ENCODE assay signal across 8 cellular contexts in genomic region chr6:139474145-139475108, GRCh38.
DNase-seq lines count a peak whose midpoint lies in the region; ATAC-seq and TF ChIP-seq lines count a peak whose summit lies in the region.

No MANE protein-coding gene starts in this region.

- peak overlapping the region; percentile 46 for H3K27ac ChIP-seq in foreskin keratinocyte
- peak overlapping the region; percentile 26 for H3K27ac ChIP-seq in skeletal muscle tissue (ENCODE audit: low read depth, low read length)

- no peaks in the 10 kb centered on the region for H3K36me3 ChIP-seq in skeletal muscle tissue (ENCODE audit: control insufficient read depth in 3 of 3, insufficient read depth in 3 of 3, low read length in 3 of 3)

- peak; percentile 79 for DNase-seq in RPMI8226
- no peak for DNase-seq in foreskin keratinocyte
- DNase-seq in hepatic stellate cell (ENCODE audit: low spot score), result no peak
- no peak for DNase-seq in stimulated activated CD4-positive, alpha-beta T cell treated with anti-CD3 and anti-CD28 coated beads, Interleukin-4, amount 100 ng/mL, for 1 hour

- H3K27me3 ChIP-seq in foreskin keratinocyte (no peaks in the 10 kb centered on the region), skeletal muscle tissue (ENCODE audit: control insufficient read depth in 3 of 3, insufficient read depth in 3 of 3, low read length in 3 of 3) (no peaks in the 10 kb centered on the region)

- H3K4me1 ChIP-seq in foreskin keratinocyte, result peaks cover 6% of the 10 kb centered on the region
- H3K4me1 ChIP-seq in skeletal muscle tissue (ENCODE audit: control insufficient read depth in 3 of 3, insufficient read depth in 3 of 3, low read length in 3 of 3), result peaks cover 10 to 18% (median 14%) of the 10 kb centered on the region in 3 donors

- no peaks in the 10 kb centered on the region for H3K9me3 ChIP-seq in skeletal muscle tissue (ENCODE audit: control insufficient read depth in 3 of 3, low read length in 3 of 3)

- H3K4me1 Mint-ChIP-seq in stimulated activated memory B cell treated with anti-CD40 and anti-IgM and Interleukin-4, amounts not matched to agents 10 μg/mL and 1 μg/mL and 100 μg/mL, for 72 hours, result peaks cover 9% of the 10 kb centered on the region

- H3K27me3 Mint-ChIP-seq in stimulated activated memory B cell treated with anti-CD40 and anti-IgM and Interleukin-4, amounts not matched to agents 10 μg/mL and 1 μg/mL and 100 μg/mL, for 72 hours, result no peaks in the 10 kb centered on the region

- H3K9ac ChIP-seq in skeletal muscle tissue (ENCODE audit: low read depth in 1 of 3, low read length in 3 of 3), result peak overlapping the region; percentile 19 to 40 (median 36)

- no peak overlapping the region for H3K4me3 Mint-ChIP-seq in stimulated activated memory B cell treated with anti-CD40 and anti-IgM and Interleukin-4, amounts not matched to agents 10 μg/mL and 1 μg/mL and 100 μg/mL, for 72 hours

- no peaks in the 10 kb centered on the region for H3K36me3 Mint-ChIP-seq in stimulated activated memory B cell treated with anti-CD40 and anti-IgM and Interleukin-4, amounts not matched to agents 10 μg/mL and 1 μg/mL and 100 μg/mL, for 72 hours

- no peak overlapping the region for H3K27ac Mint-ChIP-seq in stimulated activated memory B cell treated with anti-CD40 and anti-IgM and Interleukin-4, amounts not matched to agents 10 μg/mL and 1 μg/mL and 100 μg/mL, for 72 hours

- peak; percentile 71 for ATAC-seq in GM18502 (IDR thresholded peaks at IDR 0.05; ENCODE audit: poor library complexity, unreplicated experiment)
- ATAC-seq in HG03135 (IDR thresholded peaks at IDR 0.05; ENCODE audit: unreplicated experiment), result peak; percentile 64
- no peak for ATAC-seq in foreskin keratinocyte
- ATAC-seq in stimulated activated memory B cell treated with anti-CD40 and anti-IgM and Interleukin-4, amounts not matched to agents 10 μg/mL and 1 μg/mL and 100 μg/mL, for 72 hours, result no peak

- TF ChIP-seq CTCF in foreskin keratinocyte (conservative IDR thresholded peaks at IDR 0.05), result no peak

- H3K4me3 ChIP-seq in skeletal muscle tissue (ENCODE audit: low read length in 3 of 3), result peak overlapping the region; percentile 47 to 59 (median 57)

- no peaks in the 10 kb centered on the region for H3K9me3 Mint-ChIP-seq in stimulated activated memory B cell treated with anti-CD40 and anti-IgM and Interleukin-4, amounts not matched to agents 10 μg/mL and 1 μg/mL and 100 μg/mL, for 72 hours

Comparison
In these comparisons a context has a peak if more than half of its experiments do, and no peak if none do; other contexts are left out.
1. ATAC-seq: peak in GM18502 (single experiment) and HG03135 (single experiment); none in foreskin keratinocyte (single experiment) and stimulated activated memory B cell treated with anti-CD40 and anti-IgM and Interleukin-4, amounts not matched to agents 10 μg/mL and 1 μg/mL and 100 μg/mL, for 72 hours (single experiment).